Comparison of ENCODE assay signal across 23 cellular contexts in the genomic region with DNA sequence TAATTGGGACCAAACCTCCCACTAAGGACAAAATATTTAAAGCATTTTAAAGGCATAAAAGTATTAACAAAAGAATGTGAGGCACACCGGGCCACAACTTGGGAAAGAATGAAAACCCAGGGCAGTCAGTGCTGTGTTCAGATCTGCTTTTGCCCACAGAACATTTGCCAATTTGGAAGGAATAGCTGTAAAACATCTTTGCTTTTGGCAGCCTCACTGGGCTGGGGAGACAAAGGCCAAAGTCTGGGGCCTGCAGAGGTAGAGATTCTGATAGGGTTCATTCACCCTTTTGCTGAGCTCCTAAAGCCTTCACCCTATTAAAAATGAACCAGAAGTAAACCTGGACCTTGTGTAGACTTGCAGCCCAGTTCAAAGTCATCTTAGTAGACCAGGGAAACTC.
"Had no signal": no experiment of that assay in that cellular context is flagged by ENCODE, and none has a peak within 500 bp of the region (broad histone marks: within the 10 kb centered on the region; RNA-seq: fewer than 3 reads in every experiment).

No MANE protein-coding gene starts in this region.

- H3K4me1 Mint-ChIP-seq: immature natural killer cell; stimulated activated naive CD8-positive, alpha-beta T cell treated with anti-CD3 and anti-CD28 coated beads, Interleukin-15, amount 100 ng/mL, for 72 hours had no signal

- H3K36me3 ChIP-seq: colonic mucosa had no signal

- H3K27me3 Mint-ChIP-seq: naive B cell; stimulated activated naive B cell treated with anti-CD40 and anti-IgM and Interleukin-4, amounts not matched to agents 10 μg/mL and 1 μg/mL and 100 μg/mL, for 72 hours; stimulated activated naive CD8-positive, alpha-beta T cell treated with anti-CD3 and anti-CD28 coated beads, Interleukin-15, amount 100 ng/mL, for 72 hours had no signal

- H3K4me1 ChIP-seq: colonic mucosa, foreskin keratinocyte, parathyroid adenoma had no signal

- H2AFZ ChIP-seq: parathyroid adenoma had no signal

- DNase-seq: colonic mucosa; dermis blood vessel endothelial cell; esophagus squamous epithelium; foreskin keratinocyte; immature natural killer cell; left ventricle myocardium inferior; mesendoderm; naive B cell; occipital lobe; psoas muscle; retina; stimulated activated CD4-positive, alpha-beta T cell treated with anti-CD3 and anti-CD28 coated beads, Interleukin-2, amount 100 ng/mL, for 24 hours; stimulated activated CD4-positive, alpha-beta T cell treated with anti-CD3 and anti-CD28 coated beads, Interleukin-4, amount 100 ng/mL, for 4 hours; stimulated activated naive B cell treated with anti-CD40 and anti-IgM and Interleukin-4, amounts not matched to agents 10 μg/mL and 1 μg/mL and 100 μg/mL, for 72 hours; stimulated activated naive CD8-positive, alpha-beta T cell treated with anti-CD3 and anti-CD28 coated beads, Interleukin-15, amount 100 ng/mL, for 72 hours; testis had no signal

- H3K27ac Mint-ChIP-seq: immature natural killer cell; nephron; stimulated activated naive B cell treated with anti-CD40 and anti-IgM and Interleukin-4, amounts not matched to agents 10 μg/mL and 1 μg/mL and 100 μg/mL, for 72 hours; stimulated activated naive CD8-positive, alpha-beta T cell treated with anti-CD3 and anti-CD28 coated beads, Interleukin-15, amount 100 ng/mL, for 72 hours had no signal

- H3K27ac ChIP-seq: colonic mucosa, esophagus squamous epithelium, foreskin keratinocyte, left ventricle myocardium inferior, parathyroid adenoma, psoas muscle, skin epidermis, testis, tibial nerve had no signal

- H3K79me2 ChIP-seq: parathyroid adenoma had no signal

- H3K9ac ChIP-seq: parathyroid adenoma had no signal

- H3K9me3 Mint-ChIP-seq: immature natural killer cell; stimulated activated naive CD8-positive, alpha-beta T cell treated with anti-CD3 and anti-CD28 coated beads, Interleukin-15, amount 100 ng/mL, for 72 hours had no signal

- H3K4me3 Mint-ChIP-seq: immature natural killer cell; naive B cell; nephron; stimulated activated naive B cell treated with anti-CD40 and anti-IgM and Interleukin-4, amounts not matched to agents 10 μg/mL and 1 μg/mL and 100 μg/mL, for 72 hours; stimulated activated naive CD8-positive, alpha-beta T cell treated with anti-CD3 and anti-CD28 coated beads, Interleukin-15, amount 100 ng/mL, for 72 hours had no signal

- H3K4me3 ChIP-seq: colonic mucosa, esophagus squamous epithelium, left ventricle myocardium inferior, lung, psoas muscle, skin epidermis, testis, tibial nerve had no signal

- FAIRE-seq: keratinocyte had no signal

- H3K9me3 ChIP-seq: colonic mucosa, esophagus squamous epithelium, left ventricle myocardium inferior, psoas muscle, testis, tibial nerve had no signal

- ATAC-seq: foreskin keratinocyte; psoas muscle; sciatic nerve; stimulated activated naive B cell treated with anti-CD40 and anti-IgM and Interleukin-4, amounts not matched to agents 10 μg/mL and 1 μg/mL and 100 μg/mL, for 72 hours; stimulated activated naive CD8-positive, alpha-beta T cell treated with anti-CD3 and anti-CD28 coated beads, Interleukin-15, amount 100 ng/mL, for 72 hours had no signal

- H3K27me3 ChIP-seq: colonic mucosa, esophagus squamous epithelium, foreskin keratinocyte, testis, tibial nerve had no signal
